Comparison of ENCODE assay signal across 33 cellular contexts in genomic region chr5:126117044-126117443, GRCh38.
"Had no signal": no experiment of that assay in that cellular context is flagged by ENCODE, and none has a peak within 500 bp of the region (broad histone marks: within the 10 kb centered on the region; RNA-seq: fewer than 3 reads in every experiment).

No MANE protein-coding gene starts in this region.

- H3K36me3 ChIP-seq: adrenal gland, brain microvascular endothelial cell, breast epithelium had no signal

- H3K27ac ChIP-seq: adrenal gland, body of pancreas, brain microvascular endothelial cell, breast epithelium, VCaP had no signal

- H3K4me3 ChIP-seq: adrenal gland, body of pancreas, breast epithelium had no signal

- H3K9me3 ChIP-seq: adrenal gland had no signal

- DNase-seq: activated B cell treated with CpG ODN at 0.5 μM for 24 hours; activated CD4-positive, alpha-beta memory T cell treated with anti-CD3 and anti-CD28 coated beads for 36 hours; activated CD4-positive, alpha-beta T cell treated with anti-CD3 and anti-CD28 coated beads for 4 hours; activated CD4-positive, alpha-beta T cell treated with anti-CD3 and anti-CD28 coated beads, Interleukin-2, amount 10 ng/mL, durations not matched to agents 24 days and 14 days; activated CD4-positive, alpha-beta T cell treated with anti-CD3 and anti-CD28 coated beads, Interleukin-2, amount 50 U/mL, for 1 hour; activated CD4-positive, alpha-beta T cell treated with anti-CD3 and anti-CD28 coated beads, Interleukin-2, amount 50 U/mL, for 4 hours; activated CD4-positive, CD25-positive, alpha-beta regulatory T cell treated with anti-CD3 and anti-CD28 coated beads, Interleukin-2, amount 50 U/mL, for 72 hours; activated CD8-positive, alpha-beta memory T cell treated with anti-CD3 and anti-CD28 coated beads, Interleukin-2, amount 50 U/mL, for 4 hours; activated CD8-positive, alpha-beta T cell treated with anti-CD3 and anti-CD28 coated beads for 36 hours; activated effector memory CD4-positive, alpha-beta T cell treated with anti-CD3 and anti-CD28 coated beads, Interleukin-2, amount 50 U/mL, for 16 hours; activated gamma-delta T cell treated with Interleukin-2 at 50 U/mL for 16 hours; activated naive CD4-positive, alpha-beta T cell; activated naive CD4-positive, alpha-beta T cell treated with anti-CD3 and anti-CD28 coated beads for 36 hours; activated naive CD4-positive, alpha-beta T cell treated with anti-CD3 and anti-CD28 coated beads, Interleukin-2, amount 50 U/mL, for 16 hours; activated naive CD8-positive, alpha-beta T cell treated with anti-CD3 and anti-CD28 coated beads for 36 hours; activated T-cell treated with anti-CD3 and anti-CD28 coated beads for 4 hours; activated T-cell treated with anti-CD3 and anti-CD28 coated beads, Interleukin-2, amount 50 U/mL, for 1 hour; activated T-cell treated with anti-CD3 and anti-CD28 coated beads, Interleukin-2, amount 50 U/mL, for 4 hours; activated T-cell treated with anti-CD3 and anti-CD28 coated beads, Interleukin-2, amount 50 U/mL, for 72 hours; adrenal gland; amniotic stem cell; aorta; body of pancreas; brain microvascular endothelial cell; central memory CD4-positive, alpha-beta T cell; T-helper 2 cell; T-helper 9 cell had no signal

- FAIRE-seq: astrocyte, TTC549 had no signal

- ATAC-seq: activated CD8-positive, alpha-beta T cell treated with anti-CD3 and anti-CD28 coated beads for 36 hours; activated naive CD4-positive, alpha-beta T cell treated with anti-CD3 and anti-CD28 coated beads, Interleukin-2, amount 50 U/mL, for 72 hours; activated T-cell treated with anti-CD3 and anti-CD28 coated beads, Interleukin-2, amount 50 U/mL, for 4 hours; activated T-cell treated with anti-CD3 and anti-CD28 coated beads, Interleukin-2, amount 50 U/mL, for 72 hours; activated T-helper 17 cell treated with anti-CD3 and anti-CD28 coated beads, Interleukin-2, amount 50 U/mL, for 72 hours; body of pancreas had no signal

- H3K27me3 ChIP-seq: adrenal gland, body of pancreas, brain microvascular endothelial cell, breast epithelium had no signal
